12 cellular contexts compared by ENCODE assay signal in the genomic region with DNA sequence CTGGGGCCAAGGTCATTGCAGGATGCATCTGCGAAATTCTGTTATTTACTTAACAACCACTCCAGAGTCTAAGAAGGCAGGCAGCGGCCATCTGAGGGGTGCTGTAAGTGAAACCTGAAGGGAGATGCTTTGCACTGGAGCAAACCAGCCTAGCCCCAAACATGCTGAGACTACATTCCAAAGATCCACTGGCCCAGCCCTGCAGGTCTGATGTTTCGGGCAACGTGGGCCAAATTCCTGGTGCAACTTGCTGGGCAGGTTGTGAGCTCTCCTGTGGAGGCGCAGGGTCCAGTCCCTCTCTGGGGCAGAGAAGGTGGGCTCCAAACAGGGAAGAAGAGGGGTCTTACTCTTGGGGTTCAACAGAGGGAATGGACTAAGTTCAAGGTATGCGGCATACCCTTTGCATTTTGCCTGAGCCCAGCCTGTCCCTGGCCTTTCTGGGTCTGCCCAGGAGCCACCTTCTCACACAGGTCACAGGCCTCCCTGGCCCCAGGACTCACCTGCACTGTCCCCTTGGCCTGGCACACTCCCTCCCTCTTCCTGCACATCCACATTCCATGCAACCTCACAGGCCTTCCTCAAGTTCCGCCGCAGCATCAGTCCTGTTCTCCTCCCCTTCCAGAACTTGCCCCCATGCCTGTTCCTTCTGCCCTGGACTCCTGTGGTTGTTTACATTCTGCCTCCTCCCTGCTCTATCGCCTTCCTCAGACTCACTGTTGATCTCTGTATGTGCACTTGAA. TPM values are rescaled to one million over a fixed set of nuclear protein-coding genes. Genes with fewer than 3 reads are reported as not detected.
"Had no signal": no experiment of that assay in that cellular context is flagged by ENCODE, and none has a peak within 500 bp of the region (broad histone marks: within the 10 kb centered on the region; RNA-seq: fewer than 3 reads in every experiment).

No MANE protein-coding gene starts in this region.

- H3K27me3 Mint-ChIP-seq: activated CD4-positive, alpha-beta T cell treated with anti-CD3 and anti-CD28 coated beads for 36 hours had no signal

- H3K27ac Mint-ChIP-seq: activated CD4-positive, alpha-beta T cell treated with anti-CD3 and anti-CD28 coated beads for 36 hours; effector memory CD8-positive, alpha-beta T cell; immature natural killer cell; memory B cell had no signal

- H3K4me3 Mint-ChIP-seq: activated CD4-positive, alpha-beta T cell treated with anti-CD3 and anti-CD28 coated beads for 36 hours; effector memory CD8-positive, alpha-beta T cell; immature natural killer cell; memory B cell had no signal

- H3K9me3 Mint-ChIP-seq: effector memory CD8-positive, alpha-beta T cell; immature natural killer cell; memory B cell had no signal

- H3K4me3 ChIP-seq: stomach, tibial artery had no signal

- H3K36me3 ChIP-seq: stomach, tibial artery had no signal

- H3K4me1 Mint-ChIP-seq: immature natural killer cell had no signal

- DNase-seq: activated CD4-positive, alpha-beta T cell treated with anti-CD3 and anti-CD28 coated beads for 36 hours; activated naive CD4-positive, alpha-beta T cell treated with Interleukin-2 at 50 U/mL for 16 hours; central memory CD4-positive, alpha-beta T cell; effector memory CD8-positive, alpha-beta T cell; immature natural killer cell; left colon; retina; stomach; T-helper 9 cell; tibial artery had no signal

- H3K27ac ChIP-seq: stomach, tibial artery had no signal

- H3K9me3 ChIP-seq: stomach, tibial artery had no signal

- H3K36me3 Mint-ChIP-seq: immature natural killer cell, memory B cell had no signal

- ATAC-seq: activated CD4-positive, alpha-beta T cell treated with anti-CD3 and anti-CD28 coated beads for 36 hours; effector memory CD8-positive, alpha-beta T cell; left colon had no signal

RNA-seq across cellular contexts. Expression of gene MAL, which starts 5.1 kb away (rescaled TPM):
- total RNA-seq: fibroblast of villous mesenchyme had no signal
